In genomic region chr13:50123002-50123401, GRCh38 we compare ENCODE assay signal across 8 cellular contexts.
DNase-seq lines count a peak whose midpoint lies in the region; ATAC-seq and TF ChIP-seq lines count a peak whose summit lies in the region.

No MANE protein-coding gene starts in this region.

- DNase-seq in activated naive CD4-positive, alpha-beta T cell treated with anti-CD3 and anti-CD28 coated beads for 36 hours, result no peak
- no peak for DNase-seq in activated naive CD4-positive, alpha-beta T cell (lab: John Stamatoyannopoulos, UW)
- no peak for DNase-seq in activated naive CD8-positive, alpha-beta T cell treated with anti-CD3 and anti-CD28 coated beads for 36 hours
- DNase-seq in right lobe of liver (peak in 1 of 3 donors; percentile 35), transverse colon (no peak), ecto neural progenitor cell (ENCODE audit: low spot score) (no peak), NCI-H2081 treated with DMSO at 0.1 percent for 48 hours (lab: John Stamatoyannopoulos, UW) (no peak), H4 (ENCODE audit: low spot score) (no peak)

- TF ChIP-seq POLR2A in right lobe of liver (IDR thresholded peaks at IDR 0.05) (no peak), transverse colon (IDR thresholded peaks at IDR 0.05) (no peak)

- intact Hi-C loops in activated naive CD4-positive, alpha-beta T cell treated with anti-CD3 and anti-CD28 coated beads for 36 hours (cut with micrococcal nuclease), result loop anchor here (1.0 kb wide), 2 partner anchors 17 to 29 kb away; no protein-coding TSS in a partner anchor
- intact Hi-C loops in right lobe of liver (cut with DNase I), result no loop called here
- intact Hi-C loops in transverse colon (cut with DNase I; ENCODE audit: low total_unique reads), result no loop called here

- no peak for ATAC-seq in right lobe of liver

- H3K4me1 ChIP-seq in right lobe of liver (peaks cover 0 to 30% (median 4%) of the 10 kb centered on the region in 4 donors), transverse colon (peaks cover 21 to 46% (median 28%) of the 10 kb centered on the region in 4 donors)

- peak overlapping the region; percentile 77 for H3K4me3 Mint-ChIP-seq in activated naive CD4-positive, alpha-beta T cell treated with anti-CD3 and anti-CD28 coated beads for 36 hours
- H3K4me3 Mint-ChIP-seq in activated naive CD8-positive, alpha-beta T cell treated with anti-CD3 and anti-CD28 coated beads for 36 hours, result peak overlapping the region; percentile 82

- no peak for TF ChIP-seq EP300 in transverse colon (IDR thresholded peaks at IDR 0.05; ENCODE audit: low read depth)

- CTCF ChIA-PET in activated naive CD4-positive, alpha-beta T cell treated with anti-CD3 and anti-CD28 coated beads for 36 hours (lab: Charles Lee), result interaction anchor here (1.0 to 4.7 kb wide), 3 partner anchors 21 to 101 kb away, joined by 3 to 44 read pairs (median 3); no protein-coding TSS in a partner anchor

- H3K9me3 ChIP-seq in right lobe of liver (no peaks in the 10 kb centered on the region), transverse colon (no peaks in the 10 kb centered on the region)

- H3K27ac Mint-ChIP-seq in activated naive CD4-positive, alpha-beta T cell treated with anti-CD3 and anti-CD28 coated beads for 36 hours, result no peak overlapping the region
- peak overlapping the region; percentile 89 for H3K27ac Mint-ChIP-seq in activated naive CD8-positive, alpha-beta T cell treated with anti-CD3 and anti-CD28 coated beads for 36 hours

- H3K4me3 ChIP-seq in right lobe of liver (peak overlapping the region in 1 of 3 donors; percentile 89), transverse colon (peak overlapping the region in 2 of 4 donors; percentile 64 to 81)

- no peaks in the 10 kb centered on the region for H3K9me3 Mint-ChIP-seq in activated naive CD4-positive, alpha-beta T cell treated with anti-CD3 and anti-CD28 coated beads for 36 hours
- peaks cover 2% of the 10 kb centered on the region for H3K9me3 Mint-ChIP-seq in activated naive CD8-positive, alpha-beta T cell treated with anti-CD3 and anti-CD28 coated beads for 36 hours

- H3K27me3 Mint-ChIP-seq in activated naive CD4-positive, alpha-beta T cell treated with anti-CD3 and anti-CD28 coated beads for 36 hours (ENCODE audit: low read depth), result peaks cover 7% of the 10 kb centered on the region
- peaks cover 22% of the 10 kb centered on the region for H3K27me3 Mint-ChIP-seq in activated naive CD8-positive, alpha-beta T cell treated with anti-CD3 and anti-CD28 coated beads for 36 hours

- no peaks in the 10 kb centered on the region for H3K27me3 ChIP-seq in right lobe of liver
- peaks cover 4% of the 10 kb centered on the region for H3K27me3 ChIP-seq in transverse colon

- peaks cover 39% of the 10 kb centered on the region for H3K4me1 Mint-ChIP-seq in activated naive CD4-positive, alpha-beta T cell treated with anti-CD3 and anti-CD28 coated beads for 36 hours (ENCODE audit: low read depth)
- peaks cover 36% of the 10 kb centered on the region for H3K4me1 Mint-ChIP-seq in activated naive CD8-positive, alpha-beta T cell treated with anti-CD3 and anti-CD28 coated beads for 36 hours

- H3K27ac ChIP-seq in right lobe of liver (peak overlapping the region; percentile 98 to 100 (median 99)), transverse colon (peak overlapping the region; percentile 95 to 100 (median 98))

- in situ Hi-C loops in transverse colon (cut with MboI; ENCODE audit: low pct_ligation_motif_present in 1 of 4, low pct_unique_long_range_greater_than_20kb in 1 of 4, low sequenced_read_pairs in 3 of 4), result no loop called here

- TF ChIP-seq CTCF in right lobe of liver (IDR thresholded peaks at IDR 0.05) (no peak), transverse colon (IDR thresholded peaks at IDR 0.05) (no peak)

- 42% methylated on average over 3 of the region's 3 CpGs for whole genome bisulfite sequencing in right lobe of liver (ENCODE audit: insufficient coverage, low coverage, low lambda C conversion rate, missing lambda C conversion rate)
- 51 to 68% methylated on average over 3 of the region's 3 CpGs for WGBS in transverse colon (ENCODE audit: low coverage in 1 of 2), 2 donors

- no peaks in the 10 kb centered on the region for H3K36me3 ChIP-seq in right lobe of liver
- H3K36me3 ChIP-seq in transverse colon, result no peaks in the 10 kb centered on the region

- H3K36me3 Mint-ChIP-seq in activated naive CD4-positive, alpha-beta T cell treated with anti-CD3 and anti-CD28 coated beads for 36 hours (ENCODE audit: low read depth), result peaks cover 2% of the 10 kb centered on the region
- peaks cover 13% of the 10 kb centered on the region for H3K36me3 Mint-ChIP-seq in activated naive CD8-positive, alpha-beta T cell treated with anti-CD3 and anti-CD28 coated beads for 36 hours
